ENCODE assay signal across 11 cellular contexts in the genomic region with DNA sequence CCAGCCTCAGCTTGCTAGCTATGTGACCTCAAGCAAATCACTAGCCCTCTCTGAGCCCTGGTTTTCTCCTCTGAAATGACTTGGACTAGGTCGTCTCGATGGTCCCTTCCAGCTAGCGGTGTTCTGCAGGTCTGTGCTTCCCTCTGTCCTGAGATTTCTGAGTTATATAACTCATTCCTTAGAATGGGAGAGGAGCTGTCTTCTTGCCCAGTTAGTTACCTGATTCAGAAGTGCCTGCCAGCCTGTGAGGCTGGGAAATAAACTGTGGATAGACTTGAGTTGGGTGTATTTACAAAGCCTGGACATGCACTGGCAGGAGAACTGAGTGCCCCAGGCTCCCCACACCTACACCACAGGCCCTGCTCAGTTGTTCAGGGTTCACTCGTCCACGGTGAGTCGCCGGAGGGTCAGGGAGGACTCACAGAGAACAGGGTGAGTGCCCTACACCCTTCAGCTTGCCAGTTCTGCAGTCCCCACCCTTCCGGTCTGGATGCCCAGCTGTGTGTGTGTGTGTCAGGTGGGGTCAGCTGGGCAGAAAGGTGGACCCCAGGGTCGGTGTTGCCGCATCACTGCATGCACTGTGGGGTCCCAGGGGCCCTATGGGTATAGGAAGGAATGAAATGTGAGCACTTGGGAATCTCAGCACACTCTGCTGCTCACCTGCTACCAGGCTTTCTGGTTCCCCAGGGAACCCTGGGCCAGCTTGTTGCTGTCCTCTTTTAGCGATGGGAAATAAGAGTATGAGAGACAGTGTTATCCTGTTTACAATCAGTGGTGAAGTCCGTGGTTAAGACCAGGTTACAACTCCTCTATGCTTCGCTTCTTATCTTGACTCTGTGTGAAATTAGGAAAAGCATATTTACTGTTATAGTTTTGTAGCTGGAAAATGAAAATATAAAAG.
DNase-seq lines count a peak whose midpoint lies in the region; ATAC-seq and TF ChIP-seq lines count a peak whose summit lies in the region.
"Had no signal": no experiment of that assay in that cellular context is flagged by ENCODE, and none has a peak within 500 bp of the region (broad histone marks: within the 10 kb centered on the region; RNA-seq: fewer than 3 reads in every experiment).

No MANE protein-coding gene starts in this region.

- H3K27me3 ChIP-seq in Peyer's patch (no peaks in the 10 kb centered on the region), skeletal muscle tissue (ENCODE audit: control insufficient read depth in 3 of 3, insufficient read depth in 3 of 3, low read length in 3 of 3) (peaks cover 0 to 3% (median 0%) of the 10 kb centered on the region in 3 donors)
- H3K27me3 ChIP-seq: dorsolateral prefrontal cortex had no signal

- H3K9me3 ChIP-seq in Peyer's patch (no peaks in the 10 kb centered on the region), skeletal muscle tissue (ENCODE audit: control insufficient read depth in 3 of 3, low read length in 3 of 3) (no peaks in the 10 kb centered on the region)

- H3K4me1 ChIP-seq in Peyer's patch, result no peaks in the 10 kb centered on the region
- H3K4me1 ChIP-seq in skeletal muscle tissue (ENCODE audit: control insufficient read depth in 3 of 3, insufficient read depth in 3 of 3, low read length in 3 of 3), result peaks cover 38 to 44% (median 38%) of the 10 kb centered on the region in 3 donors

- H3K4me1 Mint-ChIP-seq in T-cell, result peaks cover 3 to 16% (median 7%) of the 10 kb centered on the region in 3 donors

- H3K4me3 Mint-ChIP-seq in T-cell, result no peak overlapping the region
- H3K4me3 Mint-ChIP-seq: activated T-cell treated with anti-CD3 and anti-CD28 coated beads, Interleukin-2, amount 50 U/mL, for 4 hours had no signal

- DNase-seq in HCEC 1CT (peak; percentile 23), Peyer's patch (peak in 2 of 3 donors; percentile 41 to 59), kidney tubule cell (ENCODE audit: low spot score) (peak; percentile 35), sciatic nerve (ENCODE audit: low spot score) (no peak), midbrain (lab: John Stamatoyannopoulos, UW) (no peak), T-cell (no peak)
- DNase-seq: activated CD4-positive, alpha-beta T cell treated with anti-CD3 and anti-CD28 coated beads for 48 hours; activated T-cell treated with anti-CD3 and anti-CD28 coated beads, Interleukin-2, amount 50 U/mL, for 4 hours had no signal

- peak overlapping the region in 2 of 3 donors; percentile 3 to 10 for H3K9ac ChIP-seq in skeletal muscle tissue (ENCODE audit: low read depth in 1 of 3, low read length in 3 of 3)

- ATAC-seq in sciatic nerve, result no peak
- no peak for ATAC-seq in T-cell (replicated peaks in 1 of 4)
- ATAC-seq: activated T-cell treated with anti-CD3 and anti-CD28 coated beads, Interleukin-2, amount 50 U/mL, for 4 hours had no signal

- H3K27ac ChIP-seq in Peyer's patch (no peak overlapping the region), skeletal muscle tissue (ENCODE audit: low read depth, low read length) (peak overlapping the region; percentile 67)

- H3K27me3 Mint-ChIP-seq in T-cell, result peaks cover 5 to 8% of the 10 kb centered on the region in 2 donors

- no peaks in the 10 kb centered on the region for H3K36me3 ChIP-seq in Peyer's patch
- H3K36me3 ChIP-seq in skeletal muscle tissue (ENCODE audit: control insufficient read depth in 3 of 3, insufficient read depth in 3 of 3, low read length in 3 of 3), result no peaks in the 10 kb centered on the region

- no peak for TF ChIP-seq CTCF in Peyer's patch (IDR thresholded peaks at IDR 0.05)

- intact Hi-C loops in sciatic nerve (cut with DNase I), result no loop called here

- no peak for TF ChIP-seq POLR2A in Peyer's patch (IDR thresholded peaks at IDR 0.05)

- POLR2A ChIA-PET in T-cell (lab: Charles Lee), result interaction anchor here in 1 of 2 donors (0.6 kb wide), 1 partner anchor 224 kb away, joined by 3 read pairs; no protein-coding TSS in a partner anchor

- CTCF ChIA-PET in T-cell (lab: Charles Lee), result interaction anchor here in 1 of 2 donors (0.6 kb wide), 1 partner anchor 122 kb away, joined by 3 read pairs; no protein-coding TSS in a partner anchor

- no peak overlapping the region for H3K27ac Mint-ChIP-seq in T-cell

- H3K9me3 Mint-ChIP-seq in T-cell, result no peaks in the 10 kb centered on the region
- H3K9me3 Mint-ChIP-seq: activated T-cell treated with anti-CD3 and anti-CD28 coated beads, Interleukin-2, amount 50 U/mL, for 4 hours had no signal

- H3K4me3 ChIP-seq in Peyer's patch, result no peak overlapping the region
- no peak overlapping the region for H3K4me3 ChIP-seq in skeletal muscle tissue (ENCODE audit: low read length in 3 of 3)
- H3K4me3 ChIP-seq: dorsolateral prefrontal cortex, smooth muscle cell had no signal

- H3K36me3 Mint-ChIP-seq in T-cell, result no peaks in the 10 kb centered on the region

Comparison
In these comparisons a context has a peak if more than half of its experiments do, and no peak if none do; other contexts are left out.
1. DNase-seq: peak in HCEC 1CT (single experiment), Peyer's patch (2 of 3) and kidney tubule cell (single experiment); none in sciatic nerve (single experiment), midbrain (single experiment) and T-cell (0 of 34).